In genomic region chr22:21652010-21652546, GRCh38 we compare ENCODE assay signal across 8 cellular contexts. TPM values are rescaled to one million over a fixed set of nuclear protein-coding genes. Genes with fewer than 3 reads are reported as not detected.
A peak's percentile ranks its signal among the peaks of the same experiment; 100 is the strongest.
DNase-seq lines count a peak whose midpoint lies in the region; ATAC-seq and TF ChIP-seq lines count a peak whose summit lies in the region.

No MANE protein-coding gene starts in this region.

- ATAC-seq in GM19043 (IDR thresholded peaks at IDR 0.05; ENCODE audit: low read depth, unreplicated experiment): peak; percentile 92
- peak; percentile 84 for ATAC-seq in HG03280 (IDR thresholded peaks at IDR 0.05; ENCODE audit: unreplicated experiment)

- H3K27me3 ChIP-seq in BJ (ENCODE audit: control insufficient read depth, insufficient read depth, low read length): no peaks in the 10 kb centered on the region

- TF ChIP-seq CTCF in BJ (IDR thresholded peaks at IDR 0.05; ENCODE audit: insufficient read depth, low read depth, low read length) (no peak), lower leg skin (IDR thresholded peaks at IDR 0.05) (no peak)

- peak overlapping the region; percentile 94 for H3K27ac Mint-ChIP-seq in activated CD4-positive, alpha-beta T cell treated with anti-CD3 and anti-CD28 coated beads, Interleukin-2, amount 10 ng/mL, durations not matched to agents 24 days and 14 days

- peak overlapping the region; percentile 88 for H3K4me3 ChIP-seq in BJ (ENCODE audit: low read depth, low read length)
- peak overlapping the region; percentile 34 for H3K4me3 ChIP-seq in lower leg skin (ENCODE audit: low read depth, poor library complexity, severe bottlenecking)

- CTCF ChIA-PET in BJ (lab: Yijun Ruan, JAX): interaction anchor here (1.4 kb wide), 1 partner anchor 10 kb away, joined by 5 read pairs; the partner anchor contains the start of gene SDF2L1

- WGBS in lower leg skin, 2 donors: 0% methylated on average over 38 to 44 of the region's 44 CpGs

- H3K27me3 Mint-ChIP-seq in activated CD4-positive, alpha-beta T cell treated with anti-CD3 and anti-CD28 coated beads, Interleukin-2, amount 10 ng/mL, durations not matched to agents 24 days and 14 days: no peaks in the 10 kb centered on the region

- no peaks in the 10 kb centered on the region for H3K36me3 ChIP-seq in BJ (ENCODE audit: control insufficient read depth, insufficient read depth, low read length)

- H3K9me3 Mint-ChIP-seq in activated CD4-positive, alpha-beta T cell treated with anti-CD3 and anti-CD28 coated beads, Interleukin-2, amount 10 ng/mL, durations not matched to agents 24 days and 14 days: peaks cover 3% of the 10 kb centered on the region

- peaks cover 34% of the 10 kb centered on the region for H3K4me1 Mint-ChIP-seq in activated CD4-positive, alpha-beta T cell treated with anti-CD3 and anti-CD28 coated beads, Interleukin-2, amount 10 ng/mL, durations not matched to agents 24 days and 14 days

- TF ChIP-seq POLR2A in lower leg skin (IDR thresholded peaks at IDR 0.05): no peak

- DNase-seq in BJ (ENCODE audit: low read depth): peak; percentile 44
- DNase-seq in NCI-H526 treated with DMSO at 0.1 percent for 48 hours (lab: John Stamatoyannopoulos, UW): peak; percentile 73
- peak; percentile 97 for DNase-seq in activated CD4-positive, alpha-beta T cell treated with anti-CD3 and anti-CD28 coated beads, Interleukin-2, amount 10 ng/mL, durations not matched to agents 24 days and 14 days
- peak; percentile 89 for DNase-seq in dermis blood vessel endothelial cell
- peak; percentile 87 to 97 for DNase-seq in lower leg skin (ENCODE audit: low spot score in 2 of 2)
- DNase-seq in stimulated activated CD4-positive, alpha-beta T cell treated with anti-CD3 and anti-CD28 coated beads, Interleukin-4, amount 100 ng/mL, for 1 hour: peak; percentile 85

- intact Hi-C loops in activated CD4-positive, alpha-beta T cell treated with anti-CD3 and anti-CD28 coated beads, Interleukin-2, amount 10 ng/mL, durations not matched to agents 24 days and 14 days (cut with micrococcal nuclease): no loop called here
- intact Hi-C loops in lower leg skin (cut with DNase I; ENCODE audit: low total_unique reads): loop anchor here (1.0 kb wide), 1 partner anchor 26 kb away; no protein-coding TSS in a partner anchor

- peak overlapping the region; percentile 95 for H3K4me3 Mint-ChIP-seq in activated CD4-positive, alpha-beta T cell treated with anti-CD3 and anti-CD28 coated beads, Interleukin-2, amount 10 ng/mL, durations not matched to agents 24 days and 14 days

- POLR2A ChIA-PET in BJ (lab: Charles Lee): no interaction called here

- H3K36me3 Mint-ChIP-seq in activated CD4-positive, alpha-beta T cell treated with anti-CD3 and anti-CD28 coated beads, Interleukin-2, amount 10 ng/mL, durations not matched to agents 24 days and 14 days (ENCODE audit: low read depth): peaks cover 15% of the 10 kb centered on the region

RNA-seq across cellular contexts. Expression of gene SDF2L1, which starts 10.0 kb away (rescaled TPM):
- polyA plus RNA-seq in BJ (2011; rRNA removed): 10.9 and 22.8 TPM in 2 replicates
- 11.8 and 13.4 TPM in 2 replicates for polyA minus RNA-seq in BJ (2011; rRNA and poly(A)+ RNA removed)
- 94.3 and 103 TPM in 2 replicates for total RNA-seq in activated CD4-positive, alpha-beta T cell treated with anti-CD3 and anti-CD28 coated beads, Interleukin-2, amount 10 ng/mL, durations not matched to agents 24 days and 14 days
- total RNA-seq in dermis blood vessel endothelial cell: 31.1 and 35.3 TPM in 2 replicates
- 10 to 100 TPM in 3 of 4 donors, 1 to 10 TPM in 1; 8.2 to 21.4 (median 19.6) TPM for total RNA-seq in lower leg skin

RNA-seq across cellular contexts. Expression of gene PPIL2, which starts 13.7 kb away (rescaled TPM):
- 38.9 and 64.7 TPM in 2 replicates for polyA plus RNA-seq in BJ (2011; rRNA removed)
- polyA minus RNA-seq in BJ (2011; rRNA and poly(A)+ RNA removed): 24.8 and 26.8 TPM in 2 replicates
- 53.1 and 55.9 TPM in 2 replicates for total RNA-seq in activated CD4-positive, alpha-beta T cell treated with anti-CD3 and anti-CD28 coated beads, Interleukin-2, amount 10 ng/mL, durations not matched to agents 24 days and 14 days
- 16.7 and 28.9 TPM in 2 replicates for total RNA-seq in dermis blood vessel endothelial cell
- 10 to 100 TPM; 22.3 to 44.2 (median 27.5) TPM for total RNA-seq in lower leg skin

RNA-seq across cellular contexts. Expression of gene CCDC116, which starts 19.5 kb away (rescaled TPM):
- 0.10 and 0.13 TPM in 2 replicates for polyA plus RNA-seq in BJ (2011; rRNA removed)
- polyA minus RNA-seq in BJ (2011; rRNA and poly(A)+ RNA removed): 0.05 TPM in 1 of 2 replicates, not detected in the other
- total RNA-seq in activated CD4-positive, alpha-beta T cell treated with anti-CD3 and anti-CD28 coated beads, Interleukin-2, amount 10 ng/mL, durations not matched to agents 24 days and 14 days: 0.40 and 0.51 TPM in 2 replicates
- total RNA-seq in dermis blood vessel endothelial cell (0.17 and 0.28 TPM in 2 replicates), lower leg skin (under 1 TPM in 2 of 4 donors, not detected in 2; 0.23 to 0.49 TPM)

RNA-seq across cellular contexts. Expression of gene YDJC, which starts 22.3 kb away (rescaled TPM):
- polyA plus RNA-seq in BJ (2011; rRNA removed): 14.6 and 20.0 TPM in 2 replicates
- polyA minus RNA-seq in BJ (2011; rRNA and poly(A)+ RNA removed): 4.9 and 7.3 TPM in 2 replicates
- 54.2 and 56.1 TPM in 2 replicates for total RNA-seq in activated CD4-positive, alpha-beta T cell treated with anti-CD3 and anti-CD28 coated beads, Interleukin-2, amount 10 ng/mL, durations not matched to agents 24 days and 14 days
- total RNA-seq in dermis blood vessel endothelial cell: 21.3 and 25.0 TPM in 2 replicates
- total RNA-seq in lower leg skin: 10 to 100 TPM; 42.2 to 72.2 (median 56.5) TPM

Comparison
In these comparisons a context has a peak if more than half of its experiments do, and no peak if none do; other contexts are left out.
1. Peak in every context shown above with its lines: DNase-seq, ATAC-seq and H3K4me3 ChIP-seq.
2. DNase-seq: peak in every context shown above with its lines; median percentile 97 in activated CD4-positive, alpha-beta T cell treated with anti-CD3 and anti-CD28 coated beads, Interleukin-2, amount 10 ng/mL, durations not matched to agents 24 days and 14 days; 92 in lower leg skin; 89 in dermis blood vessel endothelial cell; 85 in stimulated activated CD4-positive, alpha-beta T cell treated with anti-CD3 and anti-CD28 coated beads, Interleukin-4, amount 100 ng/mL, for 1 hour; 73 in NCI-H526 treated with DMSO at 0.1 percent for 48 hours; 44 in BJ.